Comparison of ENCODE assay signal across 11 cellular contexts in the genomic region with DNA sequence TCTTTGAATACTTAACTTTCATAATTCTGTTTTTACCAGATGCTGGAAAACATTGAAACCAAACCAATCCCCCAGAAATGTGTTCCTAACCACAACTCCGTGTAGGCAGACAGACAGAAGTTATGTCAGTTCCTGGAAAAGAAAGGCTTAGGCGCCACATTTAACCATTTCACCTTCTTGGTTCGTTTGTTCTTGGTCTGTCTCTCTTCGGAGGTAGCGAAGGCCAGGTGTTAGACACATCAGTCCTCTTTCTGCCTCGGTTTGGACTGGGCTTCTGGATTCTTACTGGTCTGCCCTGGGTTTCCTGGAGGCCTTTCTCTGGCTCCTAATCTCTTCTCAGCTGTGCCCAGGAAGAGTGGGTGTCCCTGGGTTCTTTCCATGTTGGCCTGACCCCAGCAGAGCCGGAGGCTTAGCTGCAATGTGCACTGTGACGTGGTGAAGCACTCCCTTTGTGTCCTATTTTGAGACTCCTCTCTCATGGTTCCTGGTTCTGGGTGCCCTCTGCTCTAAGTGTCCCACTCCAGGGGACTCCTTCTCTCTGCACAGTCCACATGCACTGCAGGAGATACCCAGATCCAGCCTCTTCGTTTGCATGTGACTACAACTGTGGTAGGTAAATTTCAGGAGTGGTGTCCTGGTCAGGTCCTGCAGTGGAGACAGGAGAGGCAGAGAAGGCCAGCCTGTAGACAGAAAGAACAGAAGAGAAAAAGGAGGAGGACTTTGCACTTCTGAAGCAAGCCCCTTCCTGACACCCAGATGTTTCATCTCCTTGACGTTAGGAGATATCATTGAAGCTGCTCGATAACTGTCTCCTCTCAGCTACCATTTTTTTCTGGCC. TPM values are rescaled to one million over a fixed set of nuclear protein-coding genes. Genes with fewer than 3 reads are reported as not detected.
DNase-seq lines count a peak whose midpoint lies in the region; ATAC-seq and TF ChIP-seq lines count a peak whose summit lies in the region.
"Had no signal": no experiment of that assay in that cellular context is flagged by ENCODE, and none has a peak within 500 bp of the region (broad histone marks: within the 10 kb centered on the region; RNA-seq: fewer than 3 reads in every experiment).

No MANE protein-coding gene starts in this region.

- H3K27me3 Mint-ChIP-seq in activated T-helper 1 cell treated with anti-CD3 and anti-CD28 coated beads, Interleukin-12 subunit alpha, Interleukin-12 subunit beta, Interleukin-2, Interleukin-4 antibody, amounts not matched to agents 30 ng/mL and 10 ng/mL and 1 ng/mL, durations not matched to agents 14 hours and 24 hours and 36 hours (ENCODE audit: insufficient read depth): peaks cover 26% of the 10 kb centered on the region

- H3K27ac ChIP-seq in stomach: peak overlapping the region in 4 of 5 donors; percentile 58 to 65 (median 62)

- H3K4me1 ChIP-seq in stomach: peaks cover 0 to 28% (median 17%) of the 10 kb centered on the region in 4 donors

- DNase-seq in HCEC 1CT: peak; percentile 24
- DNase-seq in activated T-helper 1 cell treated with anti-CD3 and anti-CD28 coated beads, Interleukin-12 subunit alpha, Interleukin-12 subunit beta, Interleukin-2, Interleukin-4 antibody, amounts not matched to agents 30 ng/mL and 10 ng/mL and 1 ng/mL, durations not matched to agents 14 hours and 24 hours and 36 hours (ENCODE audit: low spot score): no peak
- peak; percentile 65 for DNase-seq in left cardiac atrium
- no peak for DNase-seq in stomach
- DNase-seq in glomerular visceral epithelial cell (ENCODE audit: extremely low spot score): no peak
- no peak for DNase-seq in NCI-H1694 (lab: John Stamatoyannopoulos, UW)
- DNase-seq in activated naive CD4-positive, alpha-beta T cell treated with Interleukin-2 at 50 U/mL for 16 hours: no peak
- DNase-seq: NCI-H187; stimulated activated CD4-positive, alpha-beta T cell treated with anti-CD3 and anti-CD28 coated beads, Interleukin-2, amount 100 ng/mL, for 24 hours; T-helper 2 cell had no signal

- WGBS in stomach, 5 donors: 53 to 66% (median 60%) methylated on average over 11 of the region's 11 CpGs

- H3K27ac Mint-ChIP-seq in activated T-helper 1 cell treated with anti-CD3 and anti-CD28 coated beads, Interleukin-12 subunit alpha, Interleukin-12 subunit beta, Interleukin-2, Interleukin-4 antibody, amounts not matched to agents 30 ng/mL and 10 ng/mL and 1 ng/mL, durations not matched to agents 14 hours and 24 hours and 36 hours: peak overlapping the region; percentile 0

- TF ChIP-seq POLR2A in stomach (IDR thresholded peaks at IDR 0.05): no peak

- ATAC-seq in left cardiac atrium: peak; percentile 86 to 94
- ATAC-seq in HG03196 (IDR thresholded peaks at IDR 0.05; ENCODE audit: unreplicated experiment): no peak

- H3K4me3 ChIP-seq in stomach: no peak overlapping the region

- no peaks in the 10 kb centered on the region for H3K36me3 ChIP-seq in stomach

- no peaks in the 10 kb centered on the region for H3K9me3 Mint-ChIP-seq in activated T-helper 1 cell treated with anti-CD3 and anti-CD28 coated beads, Interleukin-12 subunit alpha, Interleukin-12 subunit beta, Interleukin-2, Interleukin-4 antibody, amounts not matched to agents 30 ng/mL and 10 ng/mL and 1 ng/mL, durations not matched to agents 14 hours and 24 hours and 36 hours

- peaks cover 13% of the 10 kb centered on the region for H3K4me1 Mint-ChIP-seq in activated T-helper 1 cell treated with anti-CD3 and anti-CD28 coated beads, Interleukin-12 subunit alpha, Interleukin-12 subunit beta, Interleukin-2, Interleukin-4 antibody, amounts not matched to agents 30 ng/mL and 10 ng/mL and 1 ng/mL, durations not matched to agents 14 hours and 24 hours and 36 hours (ENCODE audit: low read depth)

- TF ChIP-seq EP300 in stomach (IDR thresholded peaks at IDR 0.05): no peak

- TF ChIP-seq CTCF in stomach (IDR thresholded peaks at IDR 0.05): no peak

- no peaks in the 10 kb centered on the region for H3K27me3 ChIP-seq in stomach

- H3K36me3 Mint-ChIP-seq in activated T-helper 1 cell treated with anti-CD3 and anti-CD28 coated beads, Interleukin-12 subunit alpha, Interleukin-12 subunit beta, Interleukin-2, Interleukin-4 antibody, amounts not matched to agents 30 ng/mL and 10 ng/mL and 1 ng/mL, durations not matched to agents 14 hours and 24 hours and 36 hours (ENCODE audit: low read depth): no peaks in the 10 kb centered on the region

- H3K4me3 Mint-ChIP-seq in activated T-helper 1 cell treated with anti-CD3 and anti-CD28 coated beads, Interleukin-12 subunit alpha, Interleukin-12 subunit beta, Interleukin-2, Interleukin-4 antibody, amounts not matched to agents 30 ng/mL and 10 ng/mL and 1 ng/mL, durations not matched to agents 14 hours and 24 hours and 36 hours: no peak overlapping the region

- no peaks in the 10 kb centered on the region for H3K9me3 ChIP-seq in stomach

- intact Hi-C loops in activated T-helper 1 cell treated with anti-CD3 and anti-CD28 coated beads, Interleukin-12 subunit alpha, Interleukin-12 subunit beta, Interleukin-2, Interleukin-4 antibody, amounts not matched to agents 30 ng/mL and 10 ng/mL and 1 ng/mL, durations not matched to agents 14 hours and 24 hours and 36 hours (cut with micrococcal nuclease): no loop called here
- intact Hi-C loops in left cardiac atrium (cut with DNase I): loop anchor here in 1 of 2 donors (10.0 kb wide), 1 partner anchor 90 kb away; no protein-coding TSS in a partner anchor
- intact Hi-C loops in stomach (cut with DNase I; ENCODE audit: low total_unique reads): no loop called here

RNA-seq across cellular contexts. Expression of a gene that starts 23.0 kb away (rescaled TPM):
- total RNA-seq in activated T-helper 1 cell treated with anti-CD3 and anti-CD28 coated beads, Interleukin-12 subunit alpha, Interleukin-12 subunit beta, Interleukin-2, Interleukin-4 antibody, amounts not matched to agents 30 ng/mL and 10 ng/mL and 1 ng/mL, durations not matched to agents 14 hours and 24 hours and 36 hours: 0.13 and 0.78 TPM in 2 replicates
- total RNA-seq in left cardiac atrium (10 to 100 TPM; 21.2 to 31.1 TPM), stomach (10 to 100 TPM; 10.1 to 65.5 (median 47.8) TPM)
- 10 to 100 TPM; 20.4 to 52.2 (median 25.8) TPM for polyA plus RNA-seq in stomach

Comparison
In these comparisons a context has a peak if more than half of its experiments do, and no peak if none do; other contexts are left out.
1. DNase-seq: peak in HCEC 1CT (single experiment) and left cardiac atrium (single experiment); none in activated T-helper 1 cell treated with anti-CD3 and anti-CD28 coated beads, Interleukin-12 subunit alpha, Interleukin-12 subunit beta, Interleukin-2, Interleukin-4 antibody, amounts not matched to agents 30 ng/mL and 10 ng/mL and 1 ng/mL, durations not matched to agents 14 hours and 24 hours and 36 hours (single experiment), stomach (single experiment), glomerular visceral epithelial cell (single experiment), NCI-H1694 (single experiment) and activated naive CD4-positive, alpha-beta T cell treated with Interleukin-2 at 50 U/mL for 16 hours (single experiment).